Comparison of ENCODE assay signal across 29 cellular contexts in the genomic region with DNA sequence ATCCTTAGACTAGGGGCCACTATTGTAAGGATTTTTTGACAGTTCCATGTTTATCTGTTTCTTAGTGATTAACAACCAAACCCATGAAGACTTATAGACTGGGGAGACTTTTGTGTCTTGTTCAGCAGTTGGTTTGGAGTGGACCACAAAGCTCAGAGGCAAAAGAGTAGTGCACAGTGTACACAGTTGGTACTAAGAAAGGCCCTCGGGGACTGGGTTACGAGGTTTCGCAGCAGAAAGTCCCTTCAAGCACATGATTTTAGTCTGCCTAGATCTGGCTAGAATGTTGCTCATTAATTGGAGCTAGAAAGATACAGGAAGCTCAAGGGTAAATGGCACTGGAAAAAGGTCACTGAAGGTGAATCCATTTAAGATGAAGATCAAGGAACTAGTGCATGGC.
"Had no signal": no experiment of that assay in that cellular context is flagged by ENCODE, and none has a peak within 500 bp of the region (broad histone marks: within the 10 kb centered on the region; RNA-seq: fewer than 3 reads in every experiment).

No MANE protein-coding gene starts in this region.

- H3K4me3 Mint-ChIP-seq: activated CD8-positive, alpha-beta T cell treated with anti-CD3 and anti-CD28 coated beads for 36 hours; activated naive CD8-positive, alpha-beta T cell; activated T-cell treated with anti-CD3 and anti-CD28 coated beads, Interleukin-2, amount 50 U/mL, for 4 hours; activated T-helper 17 cell treated with anti-CD3 and anti-CD28 coated beads, Interleukin-2, amount 50 U/mL, for 72 hours; central memory CD8-positive, alpha-beta T cell; dendritic cell treated with granulocyte-macrophage colony-stimulating factor and Interleukin-4, amounts not matched to agents 40 ng/mL and 50 ng/mL, for 4 days; endodermal cell had no signal

- DNase-seq: activated CD4-positive, alpha-beta T cell treated with anti-CD3 and anti-CD28 coated beads for 1 hour; activated CD4-positive, alpha-beta T cell treated with anti-CD3 and anti-CD28 coated beads for 48 hours; activated CD4-positive, alpha-beta T cell treated with anti-CD3 and anti-CD28 coated beads, Interleukin-2, amount 50 U/mL, for 1 hour; activated CD4-positive, alpha-beta T cell treated with anti-CD3 and anti-CD28 coated beads, Interleukin-2, amount 50 U/mL, for 48 hours; activated CD8-positive, alpha-beta memory T cell treated with anti-CD3 and anti-CD28 coated beads for 24 hours; activated CD8-positive, alpha-beta T cell treated with anti-CD3 and anti-CD28 coated beads for 36 hours; activated effector memory CD4-positive, alpha-beta T cell treated with Interleukin-2 at 50 U/mL for 16 hours; activated gamma-delta T cell treated with Interleukin-2 at 50 U/mL for 16 hours; activated naive CD4-positive, alpha-beta T cell treated with anti-CD3 and anti-CD28 coated beads, Interleukin-2, amount 50 U/mL, for 16 hours; activated naive CD4-positive, alpha-beta T cell treated with Interleukin-2 at 50 U/mL for 16 hours; activated T-cell treated with anti-CD3 and anti-CD28 coated beads, Interleukin-2, amount 50 U/mL, for 4 hours; amniotic stem cell; anterior cingulate cortex; brain microvascular endothelial cell; dorsolateral prefrontal cortex; effector memory CD4-positive, alpha-beta T cell; endodermal cell; foreskin fibroblast; head of caudate nucleus; T-helper 2 cell had no signal

- H3K9me3 Mint-ChIP-seq: activated CD8-positive, alpha-beta T cell treated with anti-CD3 and anti-CD28 coated beads for 36 hours; activated T-cell treated with anti-CD3 and anti-CD28 coated beads, Interleukin-2, amount 50 U/mL, for 4 hours; activated T-helper 17 cell treated with anti-CD3 and anti-CD28 coated beads, Interleukin-2, amount 50 U/mL, for 72 hours had no signal

- H3K4me1 Mint-ChIP-seq: activated T-helper 17 cell treated with anti-CD3 and anti-CD28 coated beads, Interleukin-2, amount 50 U/mL, for 72 hours; central memory CD8-positive, alpha-beta T cell had no signal

- H3K27me3 ChIP-seq: brain microvascular endothelial cell, dorsolateral prefrontal cortex had no signal

- H3K36me3 ChIP-seq: brain microvascular endothelial cell had no signal

- FAIRE-seq: astrocyte, bronchial epithelial cell, frontal cortex had no signal

- H3K27me3 Mint-ChIP-seq: central memory CD8-positive, alpha-beta T cell; dendritic cell treated with granulocyte-macrophage colony-stimulating factor and Interleukin-4, amounts not matched to agents 40 ng/mL and 50 ng/mL, for 4 days had no signal

- H3K4me3 ChIP-seq: coronary artery, dorsolateral prefrontal cortex had no signal

- ATAC-seq: activated CD8-positive, alpha-beta T cell treated with anti-CD3 and anti-CD28 coated beads for 36 hours; activated T-cell treated with anti-CD3 and anti-CD28 coated beads, Interleukin-2, amount 50 U/mL, for 4 hours; activated T-helper 17 cell treated with anti-CD3 and anti-CD28 coated beads, Interleukin-2, amount 50 U/mL, for 72 hours; esophagus mucosa had no signal

- H3K27ac Mint-ChIP-seq: activated CD8-positive, alpha-beta T cell treated with anti-CD3 and anti-CD28 coated beads for 36 hours; activated naive CD8-positive, alpha-beta T cell; activated T-helper 17 cell treated with anti-CD3 and anti-CD28 coated beads, Interleukin-2, amount 50 U/mL, for 72 hours; dendritic cell treated with granulocyte-macrophage colony-stimulating factor and Interleukin-4, amounts not matched to agents 40 ng/mL and 50 ng/mL, for 4 days; endodermal cell had no signal

- H3K36me3 Mint-ChIP-seq: activated naive CD8-positive, alpha-beta T cell had no signal
